In genomic region chr2:150165479-150165878, GRCh38 we compare ENCODE assay signal across 2 cellular contexts.
TF ChIP-seq lines count a peak whose summit lies in the region.

No MANE protein-coding gene starts in this region.

TF ChIP-seq in A549, 52 proteins besides CTCF, POLR2A, EP300 and RAD21:
- TF ChIP-seq, protein P1, sequence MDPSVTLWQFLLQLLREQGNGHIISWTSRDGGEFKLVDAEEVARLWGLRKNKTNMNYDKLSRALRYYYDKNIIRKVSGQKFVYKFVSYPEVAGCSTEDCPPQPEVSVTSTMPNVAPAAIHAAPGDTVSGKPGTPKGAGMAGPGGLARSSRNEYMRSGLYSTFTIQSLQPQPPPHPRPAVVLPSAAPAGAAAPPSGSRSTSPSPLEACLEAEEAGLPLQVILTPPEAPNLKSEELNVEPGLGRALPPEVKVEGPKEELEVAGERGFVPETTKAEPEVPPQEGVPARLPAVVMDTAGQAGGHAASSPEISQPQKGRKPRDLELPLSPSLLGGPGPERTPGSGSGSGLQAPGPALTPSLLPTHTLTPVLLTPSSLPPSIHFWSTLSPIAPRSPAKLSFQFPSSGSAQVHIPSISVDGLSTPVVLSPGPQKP (IDR thresholded peaks at IDR 0.05; ENCODE audit: low read depth, low read length): no peak
- TF ChIP-seq ESRRA (IDR thresholded peaks at IDR 0.05; ENCODE audit: borderline replicate concordance, low read length) (no peak), JUN (IDR thresholded peaks at IDR 0.05) (no peak)

TF ChIP-seq in IMR-90, 13 proteins besides CTCF, POLR2A, EP300 and RAD21 (continued from another document):
- TF ChIP-seq, protein P1 (IDR thresholded peaks at IDR 0.05; ENCODE audit: borderline replicate concordance, low read depth, low read length): no peak
- TF ChIP-seq BHLHE40 (IDR thresholded peaks at IDR 0.05; ENCODE audit: low read depth, low read length) (no peak), CEBPB (IDR thresholded peaks at IDR 0.05; ENCODE audit: low read depth, low read length) (no peak), NFE2L2 (IDR thresholded peaks at IDR 0.05; ENCODE audit: low read depth, low read length) (no peak), CHD1 (IDR thresholded peaks at IDR 0.05; ENCODE audit: low read depth, low read length) (no peak), RFX5 (IDR thresholded peaks at IDR 0.05; ENCODE audit: low read depth, low read length) (no peak), FOS (IDR thresholded peaks at IDR 0.05; ENCODE audit: low read depth, low read length) (no peak), RCOR1 (IDR thresholded peaks at IDR 0.05; ENCODE audit: insufficient replicate concordance, low read length) (no peak), MAZ (IDR thresholded peaks at IDR 0.05; ENCODE audit: borderline replicate concordance, low read depth, low read length) (no peak), MXI1 (IDR thresholded peaks at IDR 0.05; ENCODE audit: borderline replicate concordance, low read depth, low read length) (no peak), USF2 (IDR thresholded peaks at IDR 0.05; ENCODE audit: low read depth, low read length) (no peak), MAFK (IDR thresholded peaks at IDR 0.05; ENCODE audit: low read depth, low read length) (no peak)
